Comparison of ENCODE assay signal across 9 cellular contexts in the genomic region with DNA sequence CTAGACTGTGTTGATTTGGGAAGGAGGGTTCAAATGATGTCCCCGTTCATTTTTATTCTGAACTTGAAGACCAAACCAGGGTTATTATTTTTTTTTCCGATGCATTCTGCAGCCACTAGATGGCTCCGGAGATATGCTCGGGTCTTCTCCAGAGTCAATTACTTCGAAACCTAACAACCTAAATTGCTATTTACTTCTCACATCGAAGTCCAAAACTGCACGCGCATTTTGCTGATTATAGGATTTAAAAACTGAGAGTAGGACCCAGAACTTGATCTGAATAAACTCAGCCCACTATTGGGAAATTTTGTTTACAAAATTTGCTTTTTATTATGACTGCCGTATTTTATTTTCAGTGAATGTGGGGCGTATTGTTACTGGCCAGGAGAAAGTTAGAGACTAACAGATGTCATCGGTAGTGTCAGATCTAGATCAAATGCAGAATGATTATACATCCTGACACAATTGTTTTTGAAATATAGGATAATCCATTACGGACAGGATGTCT.
DNase-seq lines count a peak whose midpoint lies in the region; ATAC-seq, FAIRE-seq and TF ChIP-seq lines count a peak whose summit lies in the region.
"Had no signal": no experiment of that assay in that cellular context is flagged by ENCODE, and none has a peak within 500 bp of the region (broad histone marks: within the 10 kb centered on the region; RNA-seq: fewer than 3 reads in every experiment).

No MANE protein-coding gene starts in this region.

- no peaks in the 10 kb centered on the region for H3K4me1 ChIP-seq in lower lobe of right lung

- H3K27me3 ChIP-seq in lower lobe of right lung (ENCODE audit: low read depth), result no peaks in the 10 kb centered on the region

- intact Hi-C loops in lower lobe of right lung (cut with DNase I), result no loop called here

- ATAC-seq in lower lobe of right lung (peak in 1 of 2 donors; percentile 51), GM21717 (IDR thresholded peaks at IDR 0.05; ENCODE audit: unreplicated experiment) (no peak), GM18861 (IDR thresholded peaks at IDR 0.05; ENCODE audit: unreplicated experiment) (no peak)

- peak; percentile 38 for DNase-seq in CD1c-positive myeloid dendritic cell (ENCODE audit: extremely low spot score)
- peak; percentile 4 for DNase-seq in GM19239 (ENCODE audit: insufficient read length, low spot score)
- peak; percentile 2 for DNase-seq in NOMO-1 treated with dmso at 0.1 percent for 144 hours (lab: John Stamatoyannopoulos, UW; ENCODE audit: unreplicated experiment)
- peak; percentile 4 for DNase-seq in central memory CD4-positive, alpha-beta T cell
- no peak for DNase-seq in lower lobe of right lung
- DNase-seq in occipital lobe (lab: John Stamatoyannopoulos, UW), result no peak

- H3K9me3 ChIP-seq in lower lobe of right lung, result no peaks in the 10 kb centered on the region

- no peak overlapping the region for H3K27ac ChIP-seq in lower lobe of right lung

- no peaks in the 10 kb centered on the region for H3K36me3 ChIP-seq in lower lobe of right lung

- peak; percentile 78 for TF ChIP-seq CTCF in lower lobe of right lung (IDR thresholded peaks at IDR 0.05)

- H3K4me3 ChIP-seq in lower lobe of right lung, result peak overlapping the region; percentile 35

- FAIRE-seq in GM19239 (lab: Jason Lieb, UNC), result peak; percentile 72
- FAIRE-seq: TTC549 had no signal

Comparison
In these comparisons a context has a peak if more than half of its experiments do, and no peak if none do; other contexts are left out.
1. DNase-seq: peak in CD1c-positive myeloid dendritic cell (single experiment), GM19239 (single experiment), NOMO-1 treated with dmso at 0.1 percent for 144 hours (single experiment) and central memory CD4-positive, alpha-beta T cell (single experiment); none in lower lobe of right lung (single experiment) and occipital lobe (single experiment).